ENCODE assay signal across 33 cellular contexts in the genomic region with DNA sequence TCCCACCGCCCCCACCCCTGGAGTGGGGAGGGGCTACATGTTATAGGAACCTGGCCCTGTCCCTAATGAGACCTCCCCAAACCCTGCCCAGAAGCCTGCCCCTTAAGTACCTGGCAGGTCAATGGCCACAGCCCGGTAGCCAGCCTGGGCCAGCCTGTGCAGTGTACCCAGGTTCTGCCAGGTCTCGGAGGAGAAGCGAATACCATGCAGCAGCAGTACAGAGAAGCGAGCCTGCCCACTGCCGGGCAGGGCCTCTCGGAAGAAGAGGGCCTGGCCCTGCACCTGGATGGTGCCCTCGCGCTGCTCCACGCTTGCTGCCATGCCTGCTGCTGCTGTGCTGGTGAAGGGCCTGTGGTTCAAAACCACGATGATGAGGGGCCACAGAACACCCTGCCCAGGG. TPM values are rescaled to one million over a fixed set of nuclear protein-coding genes. Genes with fewer than 3 reads are reported as not detected.
DNase-seq lines count a peak whose midpoint lies in the region; ATAC-seq and TF ChIP-seq lines count a peak whose summit lies in the region.
"Had no signal": no experiment of that assay in that cellular context is flagged by ENCODE, and none has a peak within 500 bp of the region (broad histone marks: within the 10 kb centered on the region; RNA-seq: fewer than 3 reads in every experiment).

No MANE protein-coding gene starts in this region.

- H3K4me3 Mint-ChIP-seq in activated naive CD4-positive, alpha-beta T cell treated with anti-CD3 and anti-CD28 coated beads for 36 hours: peak overlapping the region; percentile 21
- H3K4me3 Mint-ChIP-seq in nephron: peak overlapping the region; percentile 49 to 76 (median 51)
- H3K4me3 Mint-ChIP-seq: activated naive CD4-positive, alpha-beta T cell treated with anti-CD3 and anti-CD28 coated beads, Interleukin-2, amount 10 ng/mL, durations not matched to agents 7 days and 5 days; central memory CD8-positive, alpha-beta T cell; dendritic cell treated with granulocyte-macrophage colony-stimulating factor and Interleukin-4, amounts not matched to agents 40 ng/mL and 50 ng/mL, for 4 days; HFFc6; mesothelial cell of epicardium had no signal

- no peak for ATAC-seq in HG03095 (IDR thresholded peaks at IDR 0.05; ENCODE audit: unreplicated experiment)

- no peak overlapping the region for H3K4me3 ChIP-seq in BLaER1 treated with 17β-estradiol and CSF1 and Interleukin-3, amounts not matched to agents 10 nM and 100 nM
- no peak overlapping the region for H3K4me3 ChIP-seq in WERI-Rb-1 (ENCODE audit: low read depth, low read length)
- H3K4me3 ChIP-seq: PC-9, smooth muscle cell, tibial nerve had no signal

- H3K27ac Mint-ChIP-seq in activated naive CD4-positive, alpha-beta T cell treated with anti-CD3 and anti-CD28 coated beads for 36 hours: no peak overlapping the region
- H3K27ac Mint-ChIP-seq in nephron: peak overlapping the region in 2 of 3 experiments; percentile 53 to 57
- H3K27ac Mint-ChIP-seq: dendritic cell treated with granulocyte-macrophage colony-stimulating factor and Interleukin-4, amounts not matched to agents 40 ng/mL and 50 ng/mL, for 4 days; HFFc6 had no signal

- peaks cover 41% of the 10 kb centered on the region for H3K4me1 Mint-ChIP-seq in activated naive CD4-positive, alpha-beta T cell treated with anti-CD3 and anti-CD28 coated beads for 36 hours (ENCODE audit: low read depth)
- H3K4me1 Mint-ChIP-seq in nephron: peaks cover 43% of the 10 kb centered on the region

- CTCF ChIA-PET in activated naive CD4-positive, alpha-beta T cell treated with anti-CD3 and anti-CD28 coated beads for 36 hours (lab: Charles Lee): interaction anchor here (1.2 to 3.3 kb wide), 2 partner anchors 16 to 29 kb away, joined by 3 to 21 read pairs; partner anchors contain the start of genes GPR62, PARP3 and RRP9

- H3K4me1 ChIP-seq in BLaER1 treated with 17β-estradiol and CSF1 and Interleukin-3, amounts not matched to agents 10 nM and 100 nM: peaks cover 71 to 91% (median 88%) of the 10 kb centered on the region in 10 experiments

- peak overlapping the region in 5 of 11 experiments; percentile 4 to 95 (median 26); a peak in 6 of 22 replicates for H3K27ac ChIP-seq in BLaER1 treated with 17β-estradiol and CSF1 and Interleukin-3, amounts not matched to agents 10 nM and 100 nM
- peak overlapping the region; percentile 100 for H3K27ac ChIP-seq in WERI-Rb-1
- H3K27ac ChIP-seq: HL-60, PC-9 had no signal

- H3K9me3 ChIP-seq in BLaER1 treated with 17β-estradiol and CSF1 and Interleukin-3, amounts not matched to agents 10 nM and 100 nM (replicated peaks in 1 of 11): no peaks in the 10 kb centered on the region
- no peaks in the 10 kb centered on the region for H3K9me3 ChIP-seq in WERI-Rb-1 (ENCODE audit: severe bottlenecking)
- H3K9me3 ChIP-seq: tibial nerve had no signal

- no peak for TF ChIP-seq CTCF in WERI-Rb-1 (IDR thresholded peaks at IDR 0.05; ENCODE audit: low read depth, low read length)
- TF ChIP-seq CTCF in nephron (IDR thresholded peaks at IDR 0.05; ENCODE audit: unreplicated experiment in 3 of 3): no peak

- peaks cover 0 to 29% (median 6%) of the 10 kb centered on the region in 11 experiments; a peak in 7 of 22 replicates for H3K36me3 ChIP-seq in BLaER1 treated with 17β-estradiol and CSF1 and Interleukin-3, amounts not matched to agents 10 nM and 100 nM
- H3K36me3 ChIP-seq in WERI-Rb-1: peaks cover 36% of the 10 kb centered on the region

- no peaks in the 10 kb centered on the region for H3K27me3 ChIP-seq in BLaER1 treated with 17β-estradiol and CSF1 and Interleukin-3, amounts not matched to agents 10 nM and 100 nM
- H3K27me3 ChIP-seq in WERI-Rb-1 (ENCODE audit: insufficient read depth, low read depth, severe bottlenecking): no peaks in the 10 kb centered on the region
- H3K27me3 ChIP-seq: tibial nerve had no signal

- H3K9me3 Mint-ChIP-seq in activated naive CD4-positive, alpha-beta T cell treated with anti-CD3 and anti-CD28 coated beads for 36 hours: no peaks in the 10 kb centered on the region
- H3K9me3 Mint-ChIP-seq in nephron: no peaks in the 10 kb centered on the region
- H3K9me3 Mint-ChIP-seq: activated naive CD4-positive, alpha-beta T cell treated with anti-CD3 and anti-CD28 coated beads, Interleukin-2, amount 10 ng/mL, durations not matched to agents 7 days and 5 days; central memory CD8-positive, alpha-beta T cell; dendritic cell treated with granulocyte-macrophage colony-stimulating factor and Interleukin-4, amounts not matched to agents 40 ng/mL and 50 ng/mL, for 4 days; HFFc6; mesothelial cell of epicardium; naive B cell had no signal

- no peak for DNase-seq in activated naive CD4-positive, alpha-beta T cell treated with anti-CD3 and anti-CD28 coated beads for 36 hours
- no peak for DNase-seq in activated naive CD4-positive, alpha-beta T cell treated with Interleukin-2 at 50 U/mL for 16 hours
- DNase-seq in WERI-Rb-1 (no peak), NCI-H526 (lab: John Stamatoyannopoulos, UW) (no peak), NCI-H187 treated with DMSO at 0.1 percent for 48 hours (lab: John Stamatoyannopoulos, UW) (no peak)
- DNase-seq: activated CD4-positive, alpha-beta T cell treated with anti-CD3 and anti-CD28 coated beads for 48 hours; activated naive CD4-positive, alpha-beta T cell treated with anti-CD3 and anti-CD28 coated beads, Interleukin-2, amount 10 ng/mL, durations not matched to agents 7 days and 5 days; activated T-cell treated with anti-CD3 and anti-CD28 coated beads, Interleukin-2, amount 50 U/mL, for 48 hours; AML-193; aorta; DND-41; HFFc6; hypothalamus; naive B cell; NCI-H1694; NCI-H2171 treated with DMSO at 0.1 percent for 48 hours; NCI-H510A treated with DMSO at 0.1 percent for 48 hours; NK-92 treated with Interleukin-12 subunit alpha and Interleukin-12 subunit beta, amount 100 ng/mL, for 24 hours; PC-9; SHP77 treated with DMSO at 0.1 percent for 48 hours; stimulated activated CD4-positive, alpha-beta T cell treated with anti-CD3 and anti-CD28 coated beads, Interleukin-2, amount 100 ng/mL, for 24 hours had no signal

- intact Hi-C loops in activated naive CD4-positive, alpha-beta T cell treated with anti-CD3 and anti-CD28 coated beads for 36 hours (cut with micrococcal nuclease): loop anchor here (10.0 kb wide), 1 partner anchor 577 kb away; the partner anchor contains the start of gene RBM15B

- H4K20me1 ChIP-seq in BLaER1 treated with 17β-estradiol and CSF1 and Interleukin-3, amounts not matched to agents 10 nM and 100 nM: peaks cover 0 to 40% (median 5%) of the 10 kb centered on the region in 11 experiments; a peak in 11 of 22 replicates

- H3K9ac ChIP-seq in BLaER1 treated with 17β-estradiol and CSF1 and Interleukin-3, amounts not matched to agents 10 nM and 100 nM: peak overlapping the region in 8 of 11 experiments; percentile 8 to 48 (median 26); a peak in 10 of 22 replicates

- peaks cover 4% of the 10 kb centered on the region for H3K36me3 Mint-ChIP-seq in activated naive CD4-positive, alpha-beta T cell treated with anti-CD3 and anti-CD28 coated beads for 36 hours (ENCODE audit: low read depth)
- H3K36me3 Mint-ChIP-seq in nephron (ENCODE audit: low read depth): no peaks in the 10 kb centered on the region
- H3K36me3 Mint-ChIP-seq: mesothelial cell of epicardium, naive B cell had no signal

- no peaks in the 10 kb centered on the region for H3K27me3 Mint-ChIP-seq in activated naive CD4-positive, alpha-beta T cell treated with anti-CD3 and anti-CD28 coated beads for 36 hours (ENCODE audit: low read depth)
- H3K27me3 Mint-ChIP-seq in nephron (ENCODE audit: low read depth): no peaks in the 10 kb centered on the region
- H3K27me3 Mint-ChIP-seq: central memory CD8-positive, alpha-beta T cell; naive B cell had no signal

- H3K4me2 ChIP-seq in BLaER1 treated with 17β-estradiol and CSF1 and Interleukin-3, amounts not matched to agents 10 nM and 100 nM: peak overlapping the region; percentile 41 to 98 (median 95); a peak in 21 of 22 replicates
- H3K4me2 ChIP-seq: PC-9, smooth muscle cell had no signal

RNA-seq across cellular contexts. Expression of gene ABHD14B, which starts 2.5 kb away (rescaled TPM):
- 10 to 100 TPM; 81.8 to 85.8 TPM for total RNA-seq in activated naive CD4-positive, alpha-beta T cell treated with anti-CD3 and anti-CD28 coated beads for 36 hours

RNA-seq across cellular contexts. Expression of gene ABHD14A, which starts 3.5 kb away (rescaled TPM):
- total RNA-seq in activated naive CD4-positive, alpha-beta T cell treated with anti-CD3 and anti-CD28 coated beads for 36 hours: 1 to 10 TPM; 5.4 to 5.7 TPM

RNA-seq across cellular contexts. Expression of gene PCBP4, which starts 4.1 kb away (rescaled TPM):
- 1 to 10 TPM; 8.9 to 9.1 TPM for total RNA-seq in activated naive CD4-positive, alpha-beta T cell treated with anti-CD3 and anti-CD28 coated beads for 36 hours

RNA-seq across cellular contexts. Expression of gene ACY1, which starts 12.0 kb away (rescaled TPM):
- 10 to 100 TPM; 62.1 to 68.9 TPM for total RNA-seq in activated naive CD4-positive, alpha-beta T cell treated with anti-CD3 and anti-CD28 coated beads for 36 hours

RNA-seq across cellular contexts. Expression of gene GPR62, which starts 16.2 kb away (rescaled TPM):
- total RNA-seq in activated naive CD4-positive, alpha-beta T cell treated with anti-CD3 and anti-CD28 coated beads for 36 hours: not detected
- total RNA-seq: activated CD8-positive, alpha-beta memory T cell treated with anti-CD3 and anti-CD28 coated beads for 36 hours; aorta; osteocyte; PC-9; renal cortical epithelial cell had no signal
